22 cellular contexts compared by ENCODE assay signal in the genomic region with DNA sequence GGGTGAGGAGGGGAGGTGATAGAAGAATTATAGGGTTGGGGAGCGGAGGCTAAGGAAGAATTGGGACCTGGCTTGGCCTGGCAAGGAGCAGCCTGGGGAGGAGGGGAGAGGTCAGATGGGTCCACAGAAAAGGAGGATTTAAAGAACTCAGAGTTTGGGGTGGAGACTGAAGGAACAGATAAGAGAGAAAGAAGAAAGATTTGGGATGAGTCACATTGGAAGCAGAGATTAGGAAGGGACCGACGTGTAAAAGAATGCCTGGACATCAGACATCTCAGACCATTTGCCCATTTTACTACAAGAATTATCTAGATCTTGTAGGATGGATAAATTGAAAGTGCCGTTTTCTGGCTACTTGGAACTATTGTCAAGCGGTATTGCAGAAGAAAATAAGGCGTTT.
"Had no signal": no experiment of that assay in that cellular context is flagged by ENCODE, and none has a peak within 500 bp of the region (broad histone marks: within the 10 kb centered on the region; RNA-seq: fewer than 3 reads in every experiment).

No MANE protein-coding gene starts in this region.

- H3K36me3 ChIP-seq: adrenal gland, SJSA1 had no signal

- H3K27ac Mint-ChIP-seq: activated CD8-positive, alpha-beta T cell treated with anti-CD3 and anti-CD28 coated beads for 36 hours; activated naive CD4-positive, alpha-beta T cell treated with anti-CD3 and anti-CD28 coated beads for 36 hours; activated naive CD8-positive, alpha-beta T cell; activated T-helper 1 cell treated with anti-CD3 and anti-CD28 coated beads, Interleukin-12 subunit alpha, Interleukin-12 subunit beta, Interleukin-2, Interleukin-4 antibody, amounts not matched to agents 30 ng/mL and 10 ng/mL and 1 ng/mL, durations not matched to agents 14 hours and 24 hours and 36 hours had no signal

- H3K9me3 Mint-ChIP-seq: activated CD8-positive, alpha-beta T cell treated with anti-CD3 and anti-CD28 coated beads for 36 hours; activated naive CD4-positive, alpha-beta T cell treated with anti-CD3 and anti-CD28 coated beads for 36 hours had no signal

- H3K27me3 Mint-ChIP-seq: activated CD8-positive, alpha-beta T cell treated with anti-CD3 and anti-CD28 coated beads for 36 hours; activated naive CD8-positive, alpha-beta T cell had no signal

- ATAC-seq: activated CD4-positive, CD25-positive, alpha-beta regulatory T cell treated with anti-CD3 and anti-CD28 coated beads, Interleukin-2, amount 50 U/mL, for 24 hours; activated CD8-positive, alpha-beta T cell treated with anti-CD3 and anti-CD28 coated beads for 36 hours; SK-N-SH treated with all-trans-retinoic acid at 6 μM for 48 hours had no signal

- FAIRE-seq: RCC 7860 had no signal

- H3K4me1 ChIP-seq: SJSA1 had no signal

- H3K27ac ChIP-seq: adrenal gland, SJSA1 had no signal

- H3K27me3 ChIP-seq: adrenal gland, SJSA1 had no signal

- H3K4me3 ChIP-seq: adrenal gland, SJSA1 had no signal

- H3K9me3 ChIP-seq: adrenal gland, SJSA1 had no signal

- H3K4me3 Mint-ChIP-seq: activated CD8-positive, alpha-beta T cell treated with anti-CD3 and anti-CD28 coated beads for 36 hours; activated naive CD4-positive, alpha-beta T cell treated with anti-CD3 and anti-CD28 coated beads for 36 hours; activated naive CD8-positive, alpha-beta T cell; activated T-helper 1 cell treated with anti-CD3 and anti-CD28 coated beads, Interleukin-12 subunit alpha, Interleukin-12 subunit beta, Interleukin-2, Interleukin-4 antibody, amounts not matched to agents 30 ng/mL and 10 ng/mL and 1 ng/mL, durations not matched to agents 14 hours and 24 hours and 36 hours had no signal

- DNase-seq: activated CD4-positive, alpha-beta T cell treated with anti-CD3 and anti-CD28 coated beads for 4 hours; activated CD8-positive, alpha-beta memory T cell treated with anti-CD3 and anti-CD28 coated beads, Interleukin-2, amount 50 U/mL, for 4 hours; activated CD8-positive, alpha-beta T cell treated with anti-CD3 and anti-CD28 coated beads for 36 hours; activated gamma-delta T cell; activated naive CD4-positive, alpha-beta T cell treated with anti-CD3 and anti-CD28 coated beads for 36 hours; adrenal gland; anterior cingulate cortex; Karpas-422; NCI-H1105 treated with DMSO at 0.1 percent for 48 hours; NCI-H1436 treated with DMSO at 0.1 percent for 48 hours; NCI-H187; NCI-H2081; NCI-H446; NCI-H524; SHP77; SW 1271 had no signal
